28 cellular contexts compared by ENCODE assay signal in the genomic region with DNA sequence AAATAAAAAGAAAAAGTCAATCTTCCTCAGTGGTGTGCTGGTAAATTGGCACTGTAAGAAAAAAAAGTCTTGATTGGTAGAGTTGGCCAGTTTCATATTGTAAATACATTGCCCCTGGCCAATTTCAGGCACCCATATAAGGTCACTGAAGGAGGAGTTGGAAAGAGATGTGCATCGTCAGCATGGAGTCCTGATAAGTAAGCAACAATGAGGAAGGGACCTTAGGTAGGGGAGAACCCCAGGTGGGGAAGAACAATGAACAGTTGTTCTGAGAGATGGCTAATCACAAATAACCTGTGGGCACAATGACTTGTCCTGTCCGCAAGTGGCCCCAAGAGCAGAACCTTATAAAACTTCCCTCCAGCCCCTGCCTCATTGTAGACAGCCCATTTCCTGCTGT. TPM values are rescaled to one million over a fixed set of nuclear protein-coding genes. Genes with fewer than 3 reads are reported as not detected.
"Had no signal": no experiment of that assay in that cellular context is flagged by ENCODE, and none has a peak within 500 bp of the region (broad histone marks: within the 10 kb centered on the region; RNA-seq: fewer than 3 reads in every experiment).

No MANE protein-coding gene starts in this region.

- H3K9me3 Mint-ChIP-seq: naive thymus-derived CD4-positive, alpha-beta T cell; nephron progenitor cell; stimulated activated naive B cell treated with anti-CD40 and anti-IgM and Interleukin-4, amounts not matched to agents 10 μg/mL and 1 μg/mL and 100 μg/mL, for 72 hours; stimulated activated naive CD8-positive, alpha-beta T cell treated with anti-CD3 and anti-CD28 coated beads, Interleukin-15, amount 100 ng/mL, for 72 hours had no signal

- H3K27ac Mint-ChIP-seq: naive thymus-derived CD4-positive, alpha-beta T cell; nephron progenitor cell; stimulated activated naive B cell treated with anti-CD40 and anti-IgM and Interleukin-4, amounts not matched to agents 10 μg/mL and 1 μg/mL and 100 μg/mL, for 72 hours; stimulated activated naive CD8-positive, alpha-beta T cell treated with anti-CD3 and anti-CD28 coated beads, Interleukin-15, amount 100 ng/mL, for 72 hours had no signal

- H3K27ac ChIP-seq: dorsolateral prefrontal cortex, esophagus muscularis mucosa, gastrocnemius medialis, heart right ventricle, left ventricle myocardium inferior, lower lobe of right lung, psoas muscle, spleen, testis, transverse colon had no signal

- H3K36me3 Mint-ChIP-seq: stimulated activated naive B cell treated with anti-CD40 and anti-IgM and Interleukin-4, amounts not matched to agents 10 μg/mL and 1 μg/mL and 100 μg/mL, for 72 hours had no signal

- H3K27me3 ChIP-seq: esophagus muscularis mucosa, gastrocnemius medialis, testis had no signal

- H3K9me3 ChIP-seq: esophagus muscularis mucosa, gastrocnemius medialis, heart right ventricle, left ventricle myocardium inferior, lower lobe of right lung, psoas muscle, spleen, testis, transverse colon had no signal

- H3K36me3 ChIP-seq: esophagus muscularis mucosa, gastrocnemius medialis, heart right ventricle, left ventricle myocardium inferior, lower lobe of right lung, spleen, transverse colon had no signal

- ATAC-seq: gastrocnemius medialis; heart right ventricle; lower lobe of right lung; naive thymus-derived CD4-positive, alpha-beta T cell; psoas muscle; sciatic nerve; stimulated activated naive B cell treated with anti-CD40 and anti-IgM and Interleukin-4, amounts not matched to agents 10 μg/mL and 1 μg/mL and 100 μg/mL, for 72 hours; stimulated activated naive CD8-positive, alpha-beta T cell treated with anti-CD3 and anti-CD28 coated beads, Interleukin-15, amount 100 ng/mL, for 72 hours had no signal

- H3K4me3 ChIP-seq: dorsolateral prefrontal cortex, esophagus muscularis mucosa, gastrocnemius medialis, heart right ventricle, left ventricle myocardium inferior, lower lobe of right lung, psoas muscle, spleen, testis, transverse colon had no signal

- H3K4me1 ChIP-seq: psoas muscle, testis had no signal

- H3K4me3 Mint-ChIP-seq: naive thymus-derived CD4-positive, alpha-beta T cell; nephron progenitor cell; stimulated activated naive B cell treated with anti-CD40 and anti-IgM and Interleukin-4, amounts not matched to agents 10 μg/mL and 1 μg/mL and 100 μg/mL, for 72 hours; stimulated activated naive CD8-positive, alpha-beta T cell treated with anti-CD3 and anti-CD28 coated beads, Interleukin-15, amount 100 ng/mL, for 72 hours had no signal

- DNase-seq: cortex of kidney; dorsolateral prefrontal cortex; effector CD8-positive, alpha-beta T cell; gastrocnemius medialis; heart right ventricle; hypothalamus; left ventricle myocardium inferior; lower lobe of right lung; mesenchymal stem cell; naive thymus-derived CD4-positive, alpha-beta T cell; nephron progenitor cell; psoas muscle; retina; spleen; stimulated activated CD4-positive, alpha-beta T cell treated with anti-CD3 and anti-CD28 coated beads, Interleukin-15, amount 100 ng/mL, for 24 hours; stimulated activated CD4-positive, alpha-beta T cell treated with anti-CD3 and anti-CD28 coated beads, Interleukin-1b, Interleukin-23, amount 100 ng/mL, for 48 hours; stimulated activated CD4-positive, alpha-beta T cell treated with anti-CD3 and anti-CD28 coated beads, Interleukin-4, amount 100 ng/mL, for 4 hours; stimulated activated naive B cell treated with anti-CD40 and anti-IgM and Interleukin-4, amounts not matched to agents 10 μg/mL and 1 μg/mL and 100 μg/mL, for 72 hours; stimulated activated naive CD8-positive, alpha-beta T cell treated with anti-CD3 and anti-CD28 coated beads, Interleukin-15, amount 100 ng/mL, for 72 hours; testis; transverse colon had no signal

RNA-seq across cellular contexts. Expression of gene CYP8B1, which starts 8.6 kb away (rescaled TPM):
- total RNA-seq: esophagus muscularis mucosa; fibroblast of villous mesenchyme; heart right ventricle; left ventricle myocardium inferior; lower lobe of right lung; naive thymus-derived CD4-positive, alpha-beta T cell; osteoblast; sciatic nerve; skeletal muscle tissue; spleen; subcutaneous adipose tissue; testis; transverse colon; ureter had no signal
- polyA plus RNA-seq: heart right ventricle; naive thymus-derived CD4-positive, alpha-beta T cell; psoas muscle had no signal
